ENCODE assay signal across 23 cellular contexts in genomic region chr3:107757140-107757539, GRCh38.
DNase-seq lines count a peak whose midpoint lies in the region; ATAC-seq, FAIRE-seq and TF ChIP-seq lines count a peak whose summit lies in the region.
"Had no signal": no experiment of that assay in that cellular context is flagged by ENCODE, and none has a peak within 500 bp of the region (broad histone marks: within the 10 kb centered on the region; RNA-seq: fewer than 3 reads in every experiment).

No MANE protein-coding gene starts in this region.

- H3K36me3 ChIP-seq in SK-N-SH (replicated peaks in 1 of 2; ENCODE audit: control insufficient read depth in 1 of 2, insufficient read depth in 2 of 2, low read length in 1 of 2): peaks cover 3 to 7% of the 10 kb centered on the region in 2 experiments
- H3K36me3 ChIP-seq: HAP-1 had no signal

- no peaks in the 10 kb centered on the region for H3K9me3 Mint-ChIP-seq in T-cell
- H3K9me3 Mint-ChIP-seq: CD4-positive, CD25-positive, alpha-beta regulatory T cell; CD8-positive, alpha-beta T cell; HFFc6 had no signal

- no peak overlapping the region for H3K4me2 ChIP-seq in SK-N-SH
- H3K4me2 ChIP-seq: BLaER1 had no signal

- H3K36me3 Mint-ChIP-seq in T-cell: peaks cover 65% of the 10 kb centered on the region

- ATAC-seq in T-cell (replicated peaks in 1 of 4): no peak
- ATAC-seq: CD8-positive, alpha-beta T cell; GM12878 had no signal

- CTCF ChIA-PET in SK-N-SH (lab: Yijun Ruan, JAX) (interaction anchor here (0.9 to 1.4 kb wide), 6 partner anchors 10 to 721 kb away, joined by 3 to 6 read pairs (median 4); no protein-coding TSS in a partner anchor), T-cell (lab: Charles Lee) (interaction anchor here in 1 of 2 donors (0.6 to 0.7 kb wide), 2 partner anchors 97 to 1975 kb away, joined by 3 read pairs; no protein-coding TSS in a partner anchor)

- H3K4me1 ChIP-seq in SK-N-SH (ENCODE audit: control insufficient read depth in 1 of 2, insufficient read depth in 2 of 2, low read depth in 1 of 2, low read length in 1 of 2): peaks cover 0 to 32% of the 10 kb centered on the region in 2 experiments; a peak in 2 of 4 replicates
- H3K4me1 ChIP-seq: BLaER1, Caco-2, HAP-1 had no signal

- H3K4me3 Mint-ChIP-seq in T-cell: no peak overlapping the region
- H3K4me3 Mint-ChIP-seq: B cell; CD4-positive, CD25-positive, alpha-beta regulatory T cell; CD8-positive, alpha-beta T cell; HFFc6 had no signal

- H3K27me3 Mint-ChIP-seq in T-cell: no peaks in the 10 kb centered on the region
- H3K27me3 Mint-ChIP-seq: B cell; CD4-positive, CD25-positive, alpha-beta regulatory T cell had no signal

- intact Hi-C loops in dorsolateral prefrontal cortex (cut with DNase I): loop anchor here (5.0 to 10.0 kb wide), 2 partner anchors 85 to 168 kb away; no protein-coding TSS in a partner anchor

- no peaks in the 10 kb centered on the region for H3K9me3 ChIP-seq in SK-N-SH
- H3K9me3 ChIP-seq: BLaER1, Caco-2, HAP-1 had no signal

- no peaks in the 10 kb centered on the region for H4K20me1 ChIP-seq in SK-N-SH (ENCODE audit: insufficient read depth)
- H4K20me1 ChIP-seq: BLaER1 had no signal

- TF ChIP-seq RAD21 in SK-N-SH (IDR thresholded peaks at IDR 0.05; ENCODE audit: low read length): no peak

- peak in 1 of 2 experiments; percentile 64; a peak in 1 of 4 replicates for TF ChIP-seq EP300 in SK-N-SH (IDR thresholded peaks at IDR 0.05; ENCODE audit: borderline replicate concordance in 1 of 2, low read depth in 1 of 2, low read length in 1 of 2)

- H3K9me2 ChIP-seq in SK-N-SH: no peaks in the 10 kb centered on the region

- H3K79me2 ChIP-seq in SK-N-SH (ENCODE audit: insufficient read depth): no peaks in the 10 kb centered on the region

- no peaks in the 10 kb centered on the region for H3F3A ChIP-seq in SK-N-SH (replicated peaks; ENCODE audit: insufficient read depth)

- peak; percentile 86 for FAIRE-seq in D721Med (lab: Jason Lieb, UNC)
- FAIRE-seq: A204.1, GM12878, H54 had no signal

- WGBS in SK-N-SH (ENCODE audit: low lambda C conversion rate): 58% methylated on average over 2 of the region's 2 CpGs

- POLR2A ChIA-PET in SK-N-SH (lab: Yijun Ruan, JAX): no interaction called here
- POLR2A ChIA-PET in T-cell (lab: Charles Lee): interaction anchor here in 1 of 2 donors (0.6 kb wide), 1 partner anchor 39 kb away, joined by 3 read pairs; no protein-coding TSS in a partner anchor

- DNase-seq in D721Med (ENCODE audit: insufficient read length, low spot score): no peak
- DNase-seq in SK-N-SH: peak; percentile 47
- DNase-seq in dorsolateral prefrontal cortex: no peak
- no peak for DNase-seq in NCI-H524 treated with DMSO at 0.1 percent for 48 hours (lab: John Stamatoyannopoulos, UW)
- no peak for DNase-seq in Kasumi-1 (lab: John Stamatoyannopoulos, UW)
- no peak for DNase-seq in T-cell
- DNase-seq: Caco-2; CD4-positive, CD25-positive, alpha-beta regulatory T cell; CD8-positive, alpha-beta T cell; DMS 273 treated with DMSO at 0.1 percent for 48 hours; DMS79; EL; GDM1; GOT3 had no signal

- TF ChIP-seq CTCF in D721Med (IDR thresholded peaks at IDR 0.05; ENCODE audit: insufficient read depth, missing control alignments) (no peak), SK-N-SH (IDR thresholded peaks at IDR 0.05) (no peak), dorsolateral prefrontal cortex (IDR thresholded peaks at IDR 0.05 in 54 of 56, conservative IDR thresholded peaks at IDR 0.05 in 2 of 56; ENCODE audit: low read depth in 1 of 56, partially characterized antibody in 56 of 56) (no peak)

- H2AFZ ChIP-seq in SK-N-SH (ENCODE audit: low read depth): no peak overlapping the region

- H3K4me1 Mint-ChIP-seq in T-cell: no peaks in the 10 kb centered on the region
- H3K4me1 Mint-ChIP-seq: B cell had no signal

- H3K27me3 ChIP-seq in SK-N-SH (ENCODE audit: insufficient read depth): no peaks in the 10 kb centered on the region
- H3K27me3 ChIP-seq in dorsolateral prefrontal cortex: no peaks in the 10 kb centered on the region
- H3K27me3 ChIP-seq: BLaER1 had no signal

- H3K27ac Mint-ChIP-seq in T-cell: no peak overlapping the region
- H3K27ac Mint-ChIP-seq: B cell; CD4-positive, CD25-positive, alpha-beta regulatory T cell; CD8-positive, alpha-beta T cell; HFFc6 had no signal

- H3K4me3 ChIP-seq in SK-N-SH (ENCODE audit: low read depth in 2 of 2, low read length in 1 of 2): no peak overlapping the region
- peak overlapping the region in 2 of 59 donors; percentile 4 to 7 for H3K4me3 ChIP-seq in dorsolateral prefrontal cortex
- H3K4me3 ChIP-seq: BLaER1, GM12878, HAP-1 had no signal

- H3K27ac ChIP-seq in SK-N-SH (ENCODE audit: low read depth in 2 of 2, low read length in 1 of 2): peak overlapping the region in 1 of 2 experiments; percentile 22; a peak in 1 of 4 replicates
- peak overlapping the region in 40 of 59 donors; percentile 1 to 87 (median 59) for H3K27ac ChIP-seq in dorsolateral prefrontal cortex
- H3K27ac ChIP-seq: 22Rv1, BLaER1, C4-2B had no signal

- H3K9ac ChIP-seq in SK-N-SH: no peak overlapping the region
- H3K9ac ChIP-seq: BLaER1 had no signal

TF ChIP-seq in SK-N-SH, 30 proteins besides CTCF, POLR2A, EP300 and RAD21:
- TF ChIP-seq CHD2 (IDR thresholded peaks at IDR 0.05; ENCODE audit: low read length, partially characterized antibody) (peak; percentile 50), RXRA (IDR thresholded peaks at IDR 0.05; ENCODE audit: borderline replicate concordance, low read depth) (no peak), NRF1 (IDR thresholded peaks at IDR 0.05; ENCODE audit: low read depth, low read length) (no peak), FOXJ3 (CRISPR knock-in tag; IDR thresholded peaks at IDR 0.05) (no peak), TCF12 (IDR thresholded peaks at IDR 0.05) (peak; percentile 44; the same call in 1 of the 2 replicates), GATA2 (CRISPR knock-in tag; IDR thresholded peaks at IDR 0.05) (peak; percentile 21; the same call in 1 of the 2 replicates)
